In the genomic region with DNA sequence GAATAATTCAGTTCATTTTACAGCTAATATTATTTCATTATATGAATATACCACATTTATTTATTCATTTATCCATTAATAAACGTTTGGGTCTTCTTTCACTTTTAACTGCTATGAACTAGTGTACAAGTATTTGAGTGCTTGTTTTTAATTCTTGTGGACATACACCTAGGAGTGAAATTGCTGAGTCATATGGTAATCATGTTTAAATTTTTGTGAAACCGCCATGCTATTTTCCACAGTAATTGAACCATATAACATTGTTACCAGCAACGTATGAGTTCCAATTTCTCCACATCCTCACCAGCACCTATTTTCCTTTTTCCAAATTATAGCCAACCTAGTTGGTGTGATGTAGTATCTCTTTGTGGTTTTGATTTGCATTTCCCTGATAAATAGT, we compare ENCODE assay signal across 29 cellular contexts.
"Had no signal": no experiment of that assay in that cellular context is flagged by ENCODE, and none has a peak within 500 bp of the region (broad histone marks: within the 10 kb centered on the region; RNA-seq: fewer than 3 reads in every experiment).

No MANE protein-coding gene starts in this region.

- H3K36me3 Mint-ChIP-seq: natural killer cell; neural progenitor cell; stimulated activated effector memory CD8-positive, alpha-beta T cell treated with anti-CD3 and anti-CD28 coated beads, Interleukin-12 subunit alpha, Interleukin-12 subunit beta, amount 100 ng/mL, for 72 hours; stimulated activated naive B cell treated with anti-CD40 and anti-IgM and Interleukin-4, amounts not matched to agents 10 μg/mL and 1 μg/mL and 100 μg/mL, for 72 hours had no signal

- H3K79me2 ChIP-seq: parathyroid adenoma had no signal

- H3K4me2 ChIP-seq: neural progenitor cell, smooth muscle cell had no signal

- H3K36me3 ChIP-seq: neural progenitor cell, ovary, stomach, thoracic aorta, thyroid gland, tibial nerve, upper lobe of left lung, vagina had no signal

- H3K4me1 Mint-ChIP-seq: natural killer cell; nephron; neural progenitor cell; stimulated activated effector memory CD8-positive, alpha-beta T cell treated with anti-CD3 and anti-CD28 coated beads, Interleukin-12 subunit alpha, Interleukin-12 subunit beta, amount 100 ng/mL, for 72 hours; stimulated activated naive B cell treated with anti-CD40 and anti-IgM and Interleukin-4, amounts not matched to agents 10 μg/mL and 1 μg/mL and 100 μg/mL, for 72 hours had no signal

- ATAC-seq: natural killer cell; psoas muscle; right cardiac atrium; sciatic nerve; stimulated activated effector memory CD8-positive, alpha-beta T cell treated with anti-CD3 and anti-CD28 coated beads, Interleukin-12 subunit alpha, Interleukin-12 subunit beta, amount 100 ng/mL, for 72 hours; stimulated activated naive B cell treated with anti-CD40 and anti-IgM and Interleukin-4, amounts not matched to agents 10 μg/mL and 1 μg/mL and 100 μg/mL, for 72 hours had no signal

- H3K27me3 ChIP-seq: neural progenitor cell, ovary, stomach, thyroid gland, tibial nerve, upper lobe of left lung, vagina had no signal

- H2AFZ ChIP-seq: neural progenitor cell, parathyroid adenoma had no signal

- DNase-seq: natural killer cell; occipital lobe; ovary; posterior cingulate gyrus; psoas muscle; right cardiac atrium; stimulated activated CD4-positive, alpha-beta T cell treated with anti-CD3 and anti-CD28 coated beads, Interleukin-15, amount 100 ng/mL, for 24 hours; stimulated activated CD4-positive, alpha-beta T cell treated with anti-CD3 and anti-CD28 coated beads, Interleukin-2, amount 100 ng/mL, for 24 hours; stimulated activated CD4-positive, alpha-beta T cell treated with anti-CD3 and anti-CD28 coated beads, Interleukin-2, amount 100 ng/mL, for 48 hours; stimulated activated CD4-positive, alpha-beta T cell treated with anti-CD3 and anti-CD28 coated beads, Interleukin-4, amount 100 ng/mL, for 24 hours; stimulated activated naive B cell treated with anti-CD40 and anti-IgM and Interleukin-4, amounts not matched to agents 10 μg/mL and 1 μg/mL and 100 μg/mL, for 72 hours; stimulated activated naive CD4-positive, alpha-beta T cell treated with Interleukin-2 at 50 U/mL for 16 hours; stomach; thyroid gland; trophoblast cell; upper lobe of left lung had no signal

- H3K4me3 ChIP-seq: neural progenitor cell, ovary, psoas muscle, skin epidermis, smooth muscle cell, stomach, thoracic aorta, thyroid gland, tibial nerve, upper lobe of left lung, vagina had no signal

- H3K27me3 Mint-ChIP-seq: progenitor cell of endocrine pancreas; stimulated activated naive B cell treated with anti-CD40 and anti-IgM and Interleukin-4, amounts not matched to agents 10 μg/mL and 1 μg/mL and 100 μg/mL, for 72 hours; stimulated activated naive CD8-positive, alpha-beta T cell treated with anti-CD3 and anti-CD28 coated beads, Interleukin-15, Interleukin-2, amounts not matched to agents 100 ng/mL and 50 ng/mL, for 24 hours had no signal

- H3K27ac ChIP-seq: neural progenitor cell, ovary, parathyroid adenoma, psoas muscle, skin epidermis, stomach, thoracic aorta, thyroid gland, tibial nerve, upper lobe of left lung, vagina had no signal

- H3K9ac ChIP-seq: neural progenitor cell, parathyroid adenoma had no signal

- H3K9me3 Mint-ChIP-seq: natural killer cell; stimulated activated effector memory CD8-positive, alpha-beta T cell treated with anti-CD3 and anti-CD28 coated beads, Interleukin-12 subunit alpha, Interleukin-12 subunit beta, amount 100 ng/mL, for 72 hours; stimulated activated naive B cell treated with anti-CD40 and anti-IgM and Interleukin-4, amounts not matched to agents 10 μg/mL and 1 μg/mL and 100 μg/mL, for 72 hours; stimulated activated naive CD8-positive, alpha-beta T cell treated with anti-CD3 and anti-CD28 coated beads, Interleukin-15, Interleukin-2, amounts not matched to agents 100 ng/mL and 50 ng/mL, for 24 hours had no signal

- H3K4me1 ChIP-seq: neural progenitor cell, parathyroid adenoma, psoas muscle, stomach, thyroid gland, tibial nerve, upper lobe of left lung, vagina had no signal

- H3K27ac Mint-ChIP-seq: natural killer cell; nephron; neural progenitor cell; progenitor cell of endocrine pancreas; stimulated activated effector memory CD8-positive, alpha-beta T cell treated with anti-CD3 and anti-CD28 coated beads, Interleukin-12 subunit alpha, Interleukin-12 subunit beta, amount 100 ng/mL, for 72 hours; stimulated activated naive B cell treated with anti-CD40 and anti-IgM and Interleukin-4, amounts not matched to agents 10 μg/mL and 1 μg/mL and 100 μg/mL, for 72 hours; stimulated activated naive CD8-positive, alpha-beta T cell treated with anti-CD3 and anti-CD28 coated beads, Interleukin-15, Interleukin-2, amounts not matched to agents 100 ng/mL and 50 ng/mL, for 24 hours had no signal

- H3K4me3 Mint-ChIP-seq: natural killer cell; nephron; neural progenitor cell; stimulated activated effector memory CD8-positive, alpha-beta T cell treated with anti-CD3 and anti-CD28 coated beads, Interleukin-12 subunit alpha, Interleukin-12 subunit beta, amount 100 ng/mL, for 72 hours; stimulated activated naive B cell treated with anti-CD40 and anti-IgM and Interleukin-4, amounts not matched to agents 10 μg/mL and 1 μg/mL and 100 μg/mL, for 72 hours; stimulated activated naive CD8-positive, alpha-beta T cell treated with anti-CD3 and anti-CD28 coated beads, Interleukin-15, Interleukin-2, amounts not matched to agents 100 ng/mL and 50 ng/mL, for 24 hours had no signal

- FAIRE-seq: urothelium cell line had no signal

- H3K9me3 ChIP-seq: ovary, psoas muscle, stomach, thoracic aorta, thyroid gland, tibial nerve, upper lobe of left lung, vagina had no signal
